Comparison of ENCODE assay signal across 11 cellular contexts in the genomic region with DNA sequence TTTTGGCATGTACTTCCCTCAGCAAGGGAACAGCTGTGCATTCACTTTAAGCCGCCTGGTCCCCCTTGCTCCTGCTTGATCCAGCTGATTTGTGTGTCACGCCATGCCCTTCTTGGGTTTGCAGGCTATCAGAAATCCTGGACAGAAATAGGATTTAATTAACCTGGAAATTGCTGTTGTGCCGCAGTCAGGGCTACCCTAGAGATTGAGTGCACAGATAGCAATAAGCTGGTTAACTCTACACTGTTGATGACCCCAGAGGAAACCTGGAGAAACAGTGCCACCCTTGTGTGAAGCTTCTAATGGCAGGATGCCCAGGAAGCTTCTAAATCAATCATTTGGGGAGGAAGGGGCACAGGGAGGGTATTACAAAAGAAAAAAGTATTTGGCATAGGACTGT.
A peak's percentile ranks its signal among the peaks of the same experiment; 100 is the strongest.
DNase-seq lines count a peak whose midpoint lies in the region; ATAC-seq and TF ChIP-seq lines count a peak whose summit lies in the region.
"Had no signal": no experiment of that assay in that cellular context is flagged by ENCODE, and none has a peak within 500 bp of the region (broad histone marks: within the 10 kb centered on the region; RNA-seq: fewer than 3 reads in every experiment).

No MANE protein-coding gene starts in this region.

- H2AFZ ChIP-seq in OCI-LY1 (ENCODE audit: low read length): no peak overlapping the region

- H3K9me3 Mint-ChIP-seq in CD14-positive monocyte: no peaks in the 10 kb centered on the region
- H3K9me3 Mint-ChIP-seq in CD4-positive, alpha-beta memory T cell: no peaks in the 10 kb centered on the region

- no peak for TF ChIP-seq CTCF in CD14-positive monocyte (IDR thresholded peaks at IDR 0.05)
- TF ChIP-seq CTCF in GM20000 (IDR thresholded peaks at IDR 0.05; ENCODE audit: extremely low read depth, missing control alignments): peak; percentile 16
- peak; percentile 31; the same call in 1 of the 2 replicates for TF ChIP-seq CTCF in OCI-LY1 (IDR thresholded peaks at IDR 0.05; ENCODE audit: low read length)

- 0 out of 2 replicates have a peak, but pooled peaks cover 2% of the 10 kb centered on the region for H4K20me1 ChIP-seq in OCI-LY1 (ENCODE audit: insufficient read depth, low read length)

- CTCF ChIA-PET in CD4-positive, alpha-beta memory T cell (lab: Charles Lee; ENCODE audit: partially characterized antibody): interaction anchor here (0.7 to 1.4 kb wide), 3 partner anchors 12 to 1315 kb away, joined by 3 to 4 read pairs (median 3); no protein-coding TSS in a partner anchor

- intact Hi-C loops in CD14-positive monocyte (cut with micrococcal nuclease): no loop called here
- intact Hi-C loops in left colon (cut with DNase I, micrococcal nuclease): loop anchor here in 1 of 2 donors (5.0 kb wide), 1 partner anchor 198 kb away; the partner anchor contains the start of gene JARID2
- intact Hi-C loops in CD4-positive, alpha-beta memory T cell (cut with micrococcal nuclease): no loop called here

- H3K27me3 ChIP-seq in OCI-LY1 (ENCODE audit: insufficient read depth, low read length): no peaks in the 10 kb centered on the region
- no peaks in the 10 kb centered on the region for H3K27me3 ChIP-seq in CD4-positive, alpha-beta memory T cell (ENCODE audit: insufficient read depth, low read length)
- H3K27me3 ChIP-seq: heart left ventricle had no signal

- no peak overlapping the region for H3K27ac ChIP-seq in OCI-LY1 (ENCODE audit: low read depth, low read length, poor library complexity, severe bottlenecking)
- H3K27ac ChIP-seq in CD4-positive, alpha-beta memory T cell (ENCODE audit: low read depth, low read length): no peak overlapping the region

- no peak overlapping the region for H3K4me3 Mint-ChIP-seq in CD14-positive monocyte
- H3K4me3 Mint-ChIP-seq in CD4-positive, alpha-beta memory T cell: no peak overlapping the region

- no peak overlapping the region for H3K4me2 ChIP-seq in OCI-LY1 (ENCODE audit: low read length)

- peak overlapping the region in 5 of 7 donors; percentile 20 to 64 (median 39) for H3K27ac Mint-ChIP-seq in CD14-positive monocyte
- no peak overlapping the region for H3K27ac Mint-ChIP-seq in CD4-positive, alpha-beta memory T cell

- H3K4me1 ChIP-seq in OCI-LY1 (ENCODE audit: insufficient read depth, low read length, severe bottlenecking): no peaks in the 10 kb centered on the region
- peaks cover 14% of the 10 kb centered on the region for H3K4me1 ChIP-seq in CD4-positive, alpha-beta memory T cell (ENCODE audit: insufficient read depth, low read length)

- H3K27me3 Mint-ChIP-seq in CD14-positive monocyte (ENCODE audit: low read depth in 3 of 3): no peaks in the 10 kb centered on the region
- H3K27me3 Mint-ChIP-seq in CD4-positive, alpha-beta memory T cell: no peaks in the 10 kb centered on the region

- no peaks in the 10 kb centered on the region for H3F3A ChIP-seq in OCI-LY1 (ENCODE audit: insufficient read depth, low read length)

- H3K9ac ChIP-seq in OCI-LY1 (ENCODE audit: low read length): no peak overlapping the region

- peak; percentile 65 for ATAC-seq in left colon

- H3K9me3 ChIP-seq in OCI-LY1 (ENCODE audit: low read length): no peaks in the 10 kb centered on the region
- H3K9me3 ChIP-seq in CD4-positive, alpha-beta memory T cell (ENCODE audit: control insufficient read depth in 1 of 2, low read length in 2 of 2): no peaks in the 10 kb centered on the region
- H3K9me3 ChIP-seq: heart left ventricle had no signal

- H3K36me3 Mint-ChIP-seq in CD14-positive monocyte: peaks cover 12 to 21% of the 10 kb centered on the region in 2 donors
- H3K36me3 Mint-ChIP-seq in CD4-positive, alpha-beta memory T cell: no peaks in the 10 kb centered on the region

- H3K36me3 ChIP-seq in OCI-LY1 (ENCODE audit: insufficient read depth, low read length): no peaks in the 10 kb centered on the region
- H3K36me3 ChIP-seq in CD4-positive, alpha-beta memory T cell (ENCODE audit: insufficient read depth, low read length): no peaks in the 10 kb centered on the region
- H3K36me3 ChIP-seq: heart left ventricle had no signal

- POLR2A ChIA-PET in CD4-positive, alpha-beta memory T cell (lab: Charles Lee; ENCODE audit: partially characterized antibody): interaction anchor here (0.7 kb wide), 1 partner anchor 195 kb away, joined by 3 read pairs; no protein-coding TSS in a partner anchor

- DNase-seq in CD14-positive monocyte (ENCODE audit: low spot score) (no peak), GM20000 (ENCODE audit: low spot score) (no peak), left colon (no peak), MV-4-11 (lab: John Stamatoyannopoulos, UW) (no peak), NCI-H226 (no peak), iPS-NIHi11 (ENCODE audit: low spot score) (no peak)
- no peak for DNase-seq in CD4-positive, alpha-beta memory T cell
- DNase-seq: activated CD4-positive, alpha-beta T cell treated with anti-CD3 and anti-CD28 coated beads, Interleukin-2, amount 50 U/mL, for 4 hours; central memory CD4-positive, alpha-beta T cell; heart left ventricle had no signal

- no peaks in the 10 kb centered on the region for H3K79me2 ChIP-seq in OCI-LY1 (ENCODE audit: insufficient read depth, low read length)

- no peak overlapping the region for H3K4me3 ChIP-seq in OCI-LY1 (ENCODE audit: low read depth, low read length, poor library complexity, severe bottlenecking)
- H3K4me3 ChIP-seq in CD4-positive, alpha-beta memory T cell (ENCODE audit: low read length in 2 of 2): no peak overlapping the region

- peaks cover 80% of the 10 kb centered on the region for H3K4me1 Mint-ChIP-seq in CD14-positive monocyte
- peaks cover 35 to 62% (median 51%) of the 10 kb centered on the region in 4 donors for H3K4me1 Mint-ChIP-seq in CD4-positive, alpha-beta memory T cell

- H3K9me2 ChIP-seq in OCI-LY1 (ENCODE audit: low read depth, low read length): no peaks in the 10 kb centered on the region

Comparison
In these comparisons a context has a peak if more than half of its experiments do, and no peak if none do; other contexts are left out.
1. H3K27ac Mint-ChIP-seq: peak in CD14-positive monocyte (5 of 7); none in CD4-positive, alpha-beta memory T cell (0 of 7).